ENCODE assay signal across 8 cellular contexts in genomic region chr7:77798394-77799077, GRCh38. TPM values are rescaled to one million over a fixed set of nuclear protein-coding genes. Genes with fewer than 3 reads are reported as not detected.
DNase-seq lines count a peak whose midpoint lies in the region; ATAC-seq, FAIRE-seq and TF ChIP-seq lines count a peak whose summit lies in the region.

Gene PHTF2, plus strand, starts transcription at chr7:77798773.
Gene TMEM60, minus strand, starts transcription at chr7:77798434. Its CDS starts 4,061 bp downstream, at chr7:77794373.

- WGBS in H1 (ENCODE audit: extremely low coverage in 1 of 2, insufficient coverage in 1 of 2, insufficient read length in 1 of 2, insufficient replicate concordance in 2 of 2, low coverage in 1 of 2, low lambda C conversion rate in 2 of 2, missing lambda C conversion rate in 1 of 2), 2 experiments = 1% methylated on average over 53 of the region's 61 CpGs; no CpG with 5 or more reads in 1 of the 2 experiments

- peak within 1 kb of the TSS; percentile 81 to 89 (median 84) for H3K4me3 ChIP-seq in H1 (ENCODE audit: extremely low read depth in 1 of 4, insufficient read depth in 2 of 4, low read depth in 3 of 4, low read length in 4 of 4)

- peaks cover 0 to 4% (median 0%) of the 10 kb centered on the region in 4 experiments; a peak in 1 of 8 replicates for H3K36me3 ChIP-seq in H1 (ENCODE audit: control insufficient read depth in 2 of 4, insufficient read depth in 4 of 4, low read length in 3 of 4)

- no peaks in the 10 kb centered on the region for H3K27me3 Mint-ChIP-seq in Calu3 (ENCODE audit: unreplicated experiment)
- no peaks in the 10 kb centered on the region for H3K27me3 Mint-ChIP-seq in activated CD8-positive, alpha-beta memory T cell treated with anti-CD3 and anti-CD28 coated beads, Interleukin-2, amount 10 ng/mL, durations not matched to agents 7 days and 5 days
- H3K27me3 Mint-ChIP-seq in memory B cell = no peaks in the 10 kb centered on the region

- peak; percentile 23 to 44; a peak in 2 of 4 replicates for TF ChIP-seq RAD21 in H1 (IDR thresholded peaks at IDR 0.05 in 1 of 2, conservative IDR thresholded peaks at IDR 0.05 in 1 of 2; ENCODE audit: low read depth in 2 of 2, low read length in 2 of 2)

- POLR2A ChIA-PET in H1 (lab: Charles Lee; ENCODE audit: partially characterized antibody) = interaction anchor here (0.6 to 1.9 kb wide), 9 partner anchors 10 to 260 kb away, joined by 3 to 5 read pairs (median 3); partner anchors contain the start of gene RSBN1L

- peak within 1 kb of the TSS; percentile 86 for H3K27ac Mint-ChIP-seq in Calu3 (ENCODE audit: unreplicated experiment)
- H3K27ac Mint-ChIP-seq in activated CD8-positive, alpha-beta memory T cell treated with anti-CD3 and anti-CD28 coated beads, Interleukin-2, amount 10 ng/mL, durations not matched to agents 7 days and 5 days = peak within 1 kb of the TSS; percentile 91
- H3K27ac Mint-ChIP-seq in memory B cell = peak within 1 kb of the TSS; percentile 77

- H4K91ac ChIP-seq in H1 (replicated peaks; ENCODE audit: insufficient read length, low read length) = peak within 1 kb of the TSS; percentile 38

- BruUV-seq in Calu3 (replicated peaks; lab: Mats Ljungman, UMichigan) = no TSS peak

- peak within 1 kb of the TSS; percentile 94 for H4K5ac ChIP-seq in H1 (ENCODE audit: insufficient read length, low read depth, low read length)

- peak within 1 kb of the TSS; percentile 88 for H3K4me3 Mint-ChIP-seq in Calu3 (ENCODE audit: low read depth, unreplicated experiment)
- peak within 1 kb of the TSS; percentile 93 for H3K4me3 Mint-ChIP-seq in activated CD8-positive, alpha-beta memory T cell treated with anti-CD3 and anti-CD28 coated beads, Interleukin-2, amount 10 ng/mL, durations not matched to agents 7 days and 5 days
- H3K4me3 Mint-ChIP-seq in memory B cell = peak within 1 kb of the TSS; percentile 89

- no peaks in the 10 kb centered on the region for H3K9me3 ChIP-seq in H1 (ENCODE audit: insufficient read depth in 2 of 2, low read depth in 1 of 2, low read length in 1 of 2)

- peak; percentile 87 for ATAC-seq in GM21381 (IDR thresholded peaks at IDR 0.05; ENCODE audit: unreplicated experiment)
- peak; percentile 91 for ATAC-seq in activated CD8-positive, alpha-beta memory T cell treated with anti-CD3 and anti-CD28 coated beads, Interleukin-2, amount 10 ng/mL, durations not matched to agents 7 days and 5 days
- peak; percentile 84 for ATAC-seq in memory B cell (ENCODE audit: low read depth)

- H3K9me3 Mint-ChIP-seq in Calu3 (ENCODE audit: low read depth, unreplicated experiment) = no peaks in the 10 kb centered on the region
- no peaks in the 10 kb centered on the region for H3K9me3 Mint-ChIP-seq in activated CD8-positive, alpha-beta memory T cell treated with anti-CD3 and anti-CD28 coated beads, Interleukin-2, amount 10 ng/mL, durations not matched to agents 7 days and 5 days (ENCODE audit: low read depth)
- no peaks in the 10 kb centered on the region for H3K9me3 Mint-ChIP-seq in memory B cell

- no peak within 1 kb of the TSS for H2BK12ac ChIP-seq in H1 (ENCODE audit: low read depth, low read length)

- peak within 1 kb of the TSS; percentile 83 for H3K4ac ChIP-seq in H1 (replicated peaks; ENCODE audit: insufficient read length, low read depth, low read length)

- peaks cover 0 to 2% (median 2%) of the 10 kb centered on the region in 4 experiments; a peak in 3 of 7 replicates for H3K4me1 ChIP-seq in H1 (replicated peaks in 1 of 4; ENCODE audit: control insufficient read depth in 3 of 4, insufficient read depth in 4 of 4, low read length in 3 of 4)

- no peaks in the 10 kb centered on the region for H3K27me3 ChIP-seq in H1 (replicated peaks in 1 of 4; ENCODE audit: control insufficient read depth in 3 of 4, extremely low read depth in 1 of 4, insufficient read depth in 3 of 4, low read length in 3 of 4)

- peak within 1 kb of the TSS; percentile 67 to 85 (median 83) for H3K9ac ChIP-seq in H1 (replicated peaks in 1 of 4; ENCODE audit: extremely low read depth in 1 of 4, low read depth in 3 of 4, low read length in 3 of 4)

- peaks cover 3% of the 10 kb centered on the region for H3K23me2 ChIP-seq in H1 (ENCODE audit: low read depth, low read length)

- H3K23ac ChIP-seq in H1 (ENCODE audit: insufficient read length) = no peak within 1 kb of the TSS

- no peak within 1 kb of the TSS for H2AK5ac ChIP-seq in H1 (ENCODE audit: low read depth, low read length)

- H2BK15ac ChIP-seq in H1 (ENCODE audit: low read length) = no peak within 1 kb of the TSS; the same call in 1 of the 2 replicates

- H4K20me1 ChIP-seq in H1 (replicated peaks in 1 of 2; ENCODE audit: control insufficient read depth in 1 of 2, insufficient read depth in 2 of 2, low read length in 2 of 2) = peaks cover 0 to 2% of the 10 kb centered on the region in 2 experiments

- H3K79me2 ChIP-seq in H1 (ENCODE audit: control insufficient read depth in 1 of 2, insufficient read depth in 2 of 2, low read length in 2 of 2) = peaks cover 0 to 44% of the 10 kb centered on the region in 2 experiments; a peak in 2 of 4 replicates

- intact Hi-C loops in Calu3 (cut with micrococcal nuclease; ENCODE audit: unreplicated experiment) = no loop called here

- TF ChIP-seq CTCF in Calu3 (IDR thresholded peaks at IDR 0.05; ENCODE audit: unreplicated experiment) = no peak
- peak; percentile 51 to 69 (median 54) for TF ChIP-seq CTCF in H1 (IDR thresholded peaks at IDR 0.05; ENCODE audit: control extremely low read depth in 1 of 3, insufficient read depth in 1 of 3, low read depth in 1 of 3, low read length in 3 of 3)

- peak within 1 kb of the TSS; percentile 94; the same call in 1 of the 2 replicates for H4K8ac ChIP-seq in H1 (ENCODE audit: extremely low read depth, insufficient read depth, low read length)

- peak within 1 kb of the TSS; percentile 64 for H3K27ac ChIP-seq in H1 (ENCODE audit: low read depth, low read length)

- peak within 1 kb of the TSS; percentile 83 to 94 for H3K4me2 ChIP-seq in H1 (ENCODE audit: insufficient read depth in 1 of 2, low read depth in 2 of 2, low read length in 2 of 2)

- peak within 1 kb of the TSS; percentile 95 for H3K18ac ChIP-seq in H1 (ENCODE audit: extremely low read depth, low read length)

- peak; percentile 77 for FAIRE-seq in H1 (lab: Jason Lieb, UNC)

- H3K36me3 Mint-ChIP-seq in Calu3 (ENCODE audit: insufficient read depth, unreplicated experiment) = peaks cover 44% of the 10 kb centered on the region
- H3K36me3 Mint-ChIP-seq in activated CD8-positive, alpha-beta memory T cell treated with anti-CD3 and anti-CD28 coated beads, Interleukin-2, amount 10 ng/mL, durations not matched to agents 7 days and 5 days = peaks cover 29% of the 10 kb centered on the region
- peaks cover 13% of the 10 kb centered on the region for H3K36me3 Mint-ChIP-seq in memory B cell

- H3K56ac ChIP-seq in H1 (replicated peaks; ENCODE audit: insufficient read length, low read depth, low read length) = no peak within 1 kb of the TSS

- peak in 1 of 2 experiments; percentile 38; a peak in 1 of 3 replicates for TF ChIP-seq EP300 in H1 (IDR thresholded peaks at IDR 0.05; ENCODE audit: borderline replicate concordance in 1 of 2, low read depth in 2 of 2, low read length in 2 of 2)

- H2BK20ac ChIP-seq in H1 (ENCODE audit: low read length) = no peak within 1 kb of the TSS

- H2BK5ac ChIP-seq in H1 (ENCODE audit: low read depth, low read length) = peak within 1 kb of the TSS; percentile 93

- no peak within 1 kb of the TSS for H2BK120ac ChIP-seq in H1 (replicated peaks; ENCODE audit: low read depth, low read length)

- TF ChIP-seq POLR2A in H1 (IDR thresholded peaks at IDR 0.05; ENCODE audit: control extremely low read depth in 1 of 2, low read depth in 2 of 2, low read length in 2 of 2) = peak in 1 of 2 experiments; percentile 64; a peak in 1 of 3 replicates

- CTCF ChIA-PET in Calu3 (lab: Charles Lee) (interaction anchor here (0.6 kb wide), 1 partner anchor 27 kb away, joined by 3 read pairs; no protein-coding TSS in a partner anchor), H1 (lab: Charles Lee; ENCODE audit: partially characterized antibody) (interaction anchor here (0.6 to 1.2 kb wide), 5 partner anchors 50 to 135 kb away, joined by 3 to 6 read pairs (median 4); no protein-coding TSS in a partner anchor)
- CTCF ChIA-PET in activated CD8-positive, alpha-beta memory T cell treated with anti-CD3 and anti-CD28 coated beads, Interleukin-2, amount 10 ng/mL, durations not matched to agents 7 days and 5 days (lab: Charles Lee) = interaction anchor here (0.6 to 1.9 kb wide), 6 partner anchors 13 to 137 kb away, joined by 3 to 15 read pairs (median 4); partner anchors contain the start of gene RSBN1L

- 0 out of 2 replicates have a peak, but pooled peaks cover 3% of the 10 kb centered on the region for H3K79me1 ChIP-seq in H1 (ENCODE audit: low read depth, low read length)

- H2AFZ ChIP-seq in H1 (ENCODE audit: low read length) = peak within 1 kb of the TSS; percentile 64; the same call in 1 of the 2 replicates

- H3K4me1 Mint-ChIP-seq in Calu3 (ENCODE audit: low read depth, unreplicated experiment) (peaks cover 43% of the 10 kb centered on the region), memory B cell (peaks cover 48% of the 10 kb centered on the region)
- peaks cover 61% of the 10 kb centered on the region for H3K4me1 Mint-ChIP-seq in activated CD8-positive, alpha-beta memory T cell treated with anti-CD3 and anti-CD28 coated beads, Interleukin-2, amount 10 ng/mL, durations not matched to agents 7 days and 5 days

- H3K14ac ChIP-seq in H1 (ENCODE audit: insufficient read length) = no peak within 1 kb of the TSS

- DNase-seq in Calu3 (peak; percentile 97), HUDEP-2 (lab: John Stamatoyannopoulos, UW; ENCODE audit: unreplicated experiment in 76 of 76) (peak; percentile 26 to 99 (median 96)), NOMO-1 treated with dmso at 0.1 percent for 144 hours (lab: John Stamatoyannopoulos, UW; ENCODE audit: unreplicated experiment) (peak; percentile 100), H1 (ENCODE audit: low read depth in 1 of 2, low spot score in 2 of 2) (peak; percentile 97), memory B cell (ENCODE audit: low spot score in 2 of 2) (peak; percentile 84 to 88)
- peak; percentile 98 for DNase-seq in activated CD8-positive, alpha-beta memory T cell treated with anti-CD3 and anti-CD28 coated beads, Interleukin-2, amount 10 ng/mL, durations not matched to agents 7 days and 5 days
- peak; percentile 86 for DNase-seq in stimulated activated CD8-positive, alpha-beta memory T cell treated with anti-CD3 and anti-CD28 coated beads, Interleukin-12 subunit alpha, Interleukin-12 subunit beta, amount 100 ng/mL, for 24 hours (ENCODE audit: extremely low read depth)

RNA-seq across cellular contexts. Expression of gene PHTF2, which starts in this region (rescaled TPM):
- total RNA-seq in Calu3 (2022) = 19.0 and 20.3 TPM in 2 replicates
- 10 to 100 TPM; 41.5 to 56.4 TPM for total RNA-seq in activated CD8-positive, alpha-beta memory T cell treated with anti-CD3 and anti-CD28 coated beads, Interleukin-2, amount 10 ng/mL, durations not matched to agents 7 days and 5 days
- total RNA-seq in H1 (2021; fragmentation: NEBNext Ultra II Directional; extraction: Animal tissue kit (Norgen Biotek cat#: 25700)) = 18.2 and 25.4 TPM in 2 replicates
- 5.0 and 9.0 TPM in 2 replicates for polyA plus RNA-seq in H1 (2011; rRNA removed)
- polyA plus RNA-seq in H1 (2011; cell fraction: cytosol; rRNA removed) = 10.4 TPM
- polyA plus RNA-seq in H1 (2011; cell fraction: nucleus; rRNA removed) = 6.4 TPM
- 7.0 to 13.6 TPM (median 9.3 TPM) in 4 replicates for polyA plus RNA-seq in H1 (2012, experiment 1 of 2)
- 0.73 TPM for polyA plus RNA-seq in H1 (2012, experiment 2 of 2)
- 17.1 TPM for polyA plus RNA-seq in H1 (2013, experiment 1 of 2)
- 19.7 TPM for polyA plus RNA-seq in H1 (2013, experiment 2 of 2)
- polyA minus RNA-seq in H1 (2011; rRNA and poly(A)+ RNA removed) = 15.9 and 19.6 TPM in 2 replicates
- 7.6 TPM for polyA minus RNA-seq in H1 (2011; cell fraction: cytosol; rRNA and poly(A)+ RNA removed)
- polyA minus RNA-seq in H1 (2011; cell fraction: nucleus; rRNA and poly(A)+ RNA removed) = 33.7 TPM

RNA-seq across cellular contexts. Expression of gene TMEM60, which starts in this region (rescaled TPM):
- 9.6 and 12.5 TPM in 2 replicates for total RNA-seq in Calu3 (2022)
- 10 to 100 TPM; 13.2 to 19.4 TPM for total RNA-seq in activated CD8-positive, alpha-beta memory T cell treated with anti-CD3 and anti-CD28 coated beads, Interleukin-2, amount 10 ng/mL, durations not matched to agents 7 days and 5 days
- total RNA-seq in H1 (2021; fragmentation: NEBNext Ultra II Directional; extraction: Animal tissue kit (Norgen Biotek cat#: 25700)) = 22.1 and 23.3 TPM in 2 replicates
- polyA plus RNA-seq in H1 (2011; rRNA removed) = 13.2 and 29.2 TPM in 2 replicates
- polyA plus RNA-seq in H1 (2011; cell fraction: cytosol; rRNA removed) = 25.3 TPM
- 5.3 TPM for polyA plus RNA-seq in H1 (2011; cell fraction: nucleus; rRNA removed)
- 20.7 to 26.5 TPM (median 21.8 TPM) in 4 replicates for polyA plus RNA-seq in H1 (2012, experiment 1 of 2)
- 8.7 TPM for polyA plus RNA-seq in H1 (2012, experiment 2 of 2)
- polyA plus RNA-seq in H1 (2013, experiment 1 of 2) = 29.7 TPM
- polyA plus RNA-seq in H1 (2013, experiment 2 of 2) = 29.7 TPM
- polyA minus RNA-seq in H1 (2011; rRNA and poly(A)+ RNA removed) = 9.9 and 10.8 TPM in 2 replicates
- 6.9 TPM for polyA minus RNA-seq in H1 (2011; cell fraction: cytosol; rRNA and poly(A)+ RNA removed)
- polyA minus RNA-seq in H1 (2011; cell fraction: nucleus; rRNA and poly(A)+ RNA removed) = 8.3 TPM

Comparison
In these comparisons a context has a peak if more than half of its experiments do, and no peak if none do; other contexts are left out.
1. Peak in every context shown above with its lines: DNase-seq, ATAC-seq, H3K4me3 ChIP-seq and H3K27ac ChIP-seq.